21 cellular contexts compared by ENCODE assay signal in the genomic region with DNA sequence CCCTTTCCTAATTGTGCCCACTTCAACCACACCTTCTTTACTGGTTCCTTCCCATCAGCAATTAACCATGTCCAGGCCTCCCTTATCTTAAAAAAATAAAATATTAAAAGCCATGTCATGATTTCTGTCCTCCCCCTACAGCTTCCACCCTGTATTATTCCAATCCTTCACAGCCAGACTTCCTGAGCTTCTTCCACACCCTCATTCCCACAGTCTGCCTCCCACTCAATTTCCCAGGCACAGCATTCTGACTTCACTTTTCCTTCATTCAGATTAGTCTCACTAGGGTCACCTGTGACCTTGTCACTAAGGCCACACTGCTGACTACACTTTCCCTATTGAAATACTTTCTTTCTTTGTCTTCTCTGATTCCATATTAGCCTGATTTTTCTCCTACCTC.
DNase-seq lines count a peak whose midpoint lies in the region; ATAC-seq, FAIRE-seq and TF ChIP-seq lines count a peak whose summit lies in the region.
"Had no signal": no experiment of that assay in that cellular context is flagged by ENCODE, and none has a peak within 500 bp of the region (broad histone marks: within the 10 kb centered on the region; RNA-seq: fewer than 3 reads in every experiment).

No MANE protein-coding gene starts in this region.

- no peaks in the 10 kb centered on the region for H3K9me3 Mint-ChIP-seq in CD8-positive, alpha-beta T cell
- H3K9me3 Mint-ChIP-seq in H9 (no peaks in the 10 kb centered on the region), astrocyte (ENCODE audit: unreplicated experiment) (no peaks in the 10 kb centered on the region)
- H3K9me3 Mint-ChIP-seq: HFFc6 had no signal

- H3K14ac ChIP-seq in H9 (ENCODE audit: insufficient read depth, low read length), result no peak overlapping the region

- no peak overlapping the region for H4K8ac ChIP-seq in H9 (replicated peaks; ENCODE audit: insufficient read length, low read depth, low read length)

- H3K4me1 ChIP-seq in CD8-positive, alpha-beta T cell (ENCODE audit: insufficient read depth, low read length), result peaks cover 6% of the 10 kb centered on the region
- H3K4me1 ChIP-seq in H9 (ENCODE audit: insufficient read depth, low read length), result no peaks in the 10 kb centered on the region
- H3K4me1 ChIP-seq in astrocyte (ENCODE audit: insufficient read depth, low read length), result peaks cover 3% of the 10 kb centered on the region
- H3K4me1 ChIP-seq: SJSA1 had no signal

- H3K4me2 ChIP-seq in H9 (ENCODE audit: insufficient read depth, insufficient read length, low read length), result no peak overlapping the region
- no peak overlapping the region for H3K4me2 ChIP-seq in astrocyte (ENCODE audit: low read length)

- no peak overlapping the region for H2BK12ac ChIP-seq in H9 (ENCODE audit: insufficient read length, low read depth, low read length)

- no peak for TF ChIP-seq CTCF in CD8-positive, alpha-beta T cell (IDR thresholded peaks at IDR 0.05)
- TF ChIP-seq CTCF in H9 (conservative IDR thresholded peaks at IDR 0.05), result no peak
- no peak for TF ChIP-seq CTCF in astrocyte (IDR thresholded peaks at IDR 0.05; ENCODE audit: insufficient read depth, low read depth, low read length)

- H3K27ac ChIP-seq in CD8-positive, alpha-beta T cell (ENCODE audit: low read depth, low read length), result no peak overlapping the region
- H3K27ac ChIP-seq in H9 (ENCODE audit: insufficient read length, low read depth, low read length) (no peak overlapping the region), astrocyte (ENCODE audit: low read depth, low read length) (no peak overlapping the region)
- H3K27ac ChIP-seq: C4-2B, SJSA1 had no signal

- no peak overlapping the region for H3K4me3 ChIP-seq in CD8-positive, alpha-beta T cell (ENCODE audit: low read depth, low read length)
- H3K4me3 ChIP-seq in astrocyte (ENCODE audit: insufficient read depth, low read depth, low read length), result no peak overlapping the region
- H3K4me3 ChIP-seq: K562, MG63, SJSA1 had no signal

- peak overlapping the region; percentile 11 for H3K27ac Mint-ChIP-seq in CD8-positive, alpha-beta T cell
- H3K27ac Mint-ChIP-seq in H9, result peak overlapping the region in 2 of 3 experiments; percentile 0 to 29; a peak in 5 of 7 replicates
- no peak overlapping the region for H3K27ac Mint-ChIP-seq in astrocyte (ENCODE audit: unreplicated experiment)
- H3K27ac Mint-ChIP-seq: HFFc6 had no signal

- intact Hi-C loops in CD8-positive, alpha-beta T cell (cut with DNase I, micrococcal nuclease), result no loop called here

- DNase-seq in CD8-positive, alpha-beta T cell, result no peak
- DNase-seq in H9 (no peak), astrocyte (ENCODE audit: low read depth) (peak; percentile 22), left kidney (ENCODE audit: low read depth, low spot score) (peak; percentile 13), HuH-7 (ENCODE audit: low spot score) (no peak), iPS-NIHi11 (ENCODE audit: low spot score) (no peak), NCI-H446 (lab: John Stamatoyannopoulos, UW) (no peak)
- DNase-seq: DMS79; HFFc6; MG63; NCI-H1417 treated with DMSO at 0.1 percent for 48 hours; NCI-H187; NCI-H774; NK-92 treated with Interleukin-12 subunit alpha and Interleukin-12 subunit beta, amount 100 ng/mL, for 24 hours had no signal

- H2BK15ac ChIP-seq in H9 (ENCODE audit: low read depth, low read length), result no peak overlapping the region

- CTCF ChIA-PET in CD8-positive, alpha-beta T cell (lab: Charles Lee), result interaction anchor here (1.0 to 1.2 kb wide), 2 partner anchors 10 to 207 kb away, joined by 3 read pairs; no protein-coding TSS in a partner anchor

- H3K79me2 ChIP-seq in H9 (ENCODE audit: insufficient read depth, low read length) (no peaks in the 10 kb centered on the region), astrocyte (ENCODE audit: insufficient read depth, low read length) (no peaks in the 10 kb centered on the region)

- H4K5ac ChIP-seq in H9 (ENCODE audit: insufficient read length, low read depth, low read length), result no peak overlapping the region

- H2BK5ac ChIP-seq in H9 (ENCODE audit: insufficient read length, low read length), result no peak overlapping the region

- no peak overlapping the region for H3K23ac ChIP-seq in H9 (ENCODE audit: insufficient read length, low read depth, low read length)

- H2BK20ac ChIP-seq in H9 (ENCODE audit: low read depth, low read length, poor library complexity, severe bottlenecking), result no peak overlapping the region

- H3K27me3 ChIP-seq in CD8-positive, alpha-beta T cell (ENCODE audit: insufficient read depth, low read length), result no peaks in the 10 kb centered on the region
- H3K27me3 ChIP-seq in H9 (ENCODE audit: insufficient read depth, low read length) (no peaks in the 10 kb centered on the region), astrocyte (ENCODE audit: insufficient read depth, low read length) (no peaks in the 10 kb centered on the region)
- H3K27me3 ChIP-seq: MG63, SJSA1 had no signal

- H3K18ac ChIP-seq in H9 (ENCODE audit: insufficient read length, low read depth, low read length), result no peak overlapping the region

- POLR2A ChIA-PET in CD8-positive, alpha-beta T cell (lab: Charles Lee), result no interaction called here

- no peaks in the 10 kb centered on the region for H3K27me3 Mint-ChIP-seq in CD8-positive, alpha-beta T cell (ENCODE audit: low read depth)
- H3K27me3 Mint-ChIP-seq in H9 (ENCODE audit: low read depth) (no peaks in the 10 kb centered on the region), astrocyte (ENCODE audit: low read depth, unreplicated experiment) (no peaks in the 10 kb centered on the region)

- no peak overlapping the region for H4K91ac ChIP-seq in H9 (ENCODE audit: insufficient read length, low read depth, low read length)

- peaks cover 20% of the 10 kb centered on the region for H3K36me3 Mint-ChIP-seq in CD8-positive, alpha-beta T cell
- H3K36me3 Mint-ChIP-seq in H9 (ENCODE audit: insufficient read depth in 1 of 3, low read depth in 3 of 3) (no peaks in the 10 kb centered on the region), astrocyte (ENCODE audit: low read depth, unreplicated experiment) (peaks cover 8% of the 10 kb centered on the region)

- H3K4me1 Mint-ChIP-seq in CD8-positive, alpha-beta T cell (ENCODE audit: low read depth), result peaks cover 12% of the 10 kb centered on the region
- H3K4me1 Mint-ChIP-seq in H9 (peaks cover 11 to 16% of the 10 kb centered on the region in 2 experiments; a peak in 3 of 4 replicates), astrocyte (ENCODE audit: low read depth, unreplicated experiment) (peaks cover 9% of the 10 kb centered on the region)

- H2AFZ ChIP-seq in H9 (ENCODE audit: low read length), result no peak overlapping the region
- no peak overlapping the region for H2AFZ ChIP-seq in astrocyte (ENCODE audit: low read depth, low read length)

- no peaks in the 10 kb centered on the region for H3K36me3 ChIP-seq in CD8-positive, alpha-beta T cell (ENCODE audit: insufficient read depth, low read length)
- no peaks in the 10 kb centered on the region for H3K36me3 ChIP-seq in astrocyte (ENCODE audit: insufficient read depth, low read length)
- H3K36me3 ChIP-seq: MG63, SJSA1 had no signal

- H2AK5ac ChIP-seq in H9 (ENCODE audit: insufficient read length, low read length), result no peak overlapping the region

- H3K79me1 ChIP-seq in H9 (ENCODE audit: insufficient read depth, low read depth, low read length, poor library complexity, severe bottlenecking), result no peaks in the 10 kb centered on the region

- H3K56ac ChIP-seq in H9 (ENCODE audit: insufficient read length, low read depth, low read length), result no peak overlapping the region

- ATAC-seq in CD8-positive, alpha-beta T cell, result no peak
- no peak for ATAC-seq in HG02571 (IDR thresholded peaks at IDR 0.05; ENCODE audit: unreplicated experiment)
- ATAC-seq: K562 had no signal

- no peaks in the 10 kb centered on the region for H3K9me3 ChIP-seq in CD8-positive, alpha-beta T cell (ENCODE audit: low read length)
- H3K9me3 ChIP-seq in H9 (ENCODE audit: control insufficient read depth, low read depth, low read length) (no peaks in the 10 kb centered on the region), astrocyte (ENCODE audit: insufficient read depth, low read depth, low read length) (no peaks in the 10 kb centered on the region)
- H3K9me3 ChIP-seq: MG63, SJSA1 had no signal

- no peak overlapping the region for H3K9ac ChIP-seq in H9 (ENCODE audit: extremely low read depth, insufficient read length, low read length)
- H3K9ac ChIP-seq in astrocyte (ENCODE audit: low read length), result no peak overlapping the region

- H3K23me2 ChIP-seq in H9 (ENCODE audit: insufficient read length, low read depth, low read length, poor library complexity, severe bottlenecking), result no peaks in the 10 kb centered on the region

- no peak overlapping the region for H3K4ac ChIP-seq in H9 (ENCODE audit: low read depth, low read length)

- no peak overlapping the region for H2BK120ac ChIP-seq in H9 (ENCODE audit: low read depth, low read length, poor library complexity, severe bottlenecking)

- H3T11ph ChIP-seq in H9 (ENCODE audit: low read length), result no peak overlapping the region

- no peak for FAIRE-seq in astrocyte (lab: Jason Lieb, UNC)
- FAIRE-seq: A204.1, H54, K562, RCC 7860 had no signal

- H4K20me1 ChIP-seq in H9 (ENCODE audit: control insufficient read depth, insufficient read depth, insufficient read length) (no peaks in the 10 kb centered on the region), astrocyte (ENCODE audit: insufficient read depth, low read length) (peaks cover 10% of the 10 kb centered on the region)

- no peak overlapping the region for H3K4me3 Mint-ChIP-seq in CD8-positive, alpha-beta T cell
- H3K4me3 Mint-ChIP-seq in H9, result no peak overlapping the region; a peak in 1 of 5 replicates
- no peak overlapping the region for H3K4me3 Mint-ChIP-seq in astrocyte (ENCODE audit: unreplicated experiment)
- H3K4me3 Mint-ChIP-seq: HFFc6 had no signal

Comparison
In these comparisons a context has a peak if more than half of its experiments do, and no peak if none do; other contexts are left out.
1. DNase-seq: peak in astrocyte (single experiment) and left kidney (single experiment); none in CD8-positive, alpha-beta T cell (0 of 7), H9 (single experiment), HuH-7 (single experiment), iPS-NIHi11 (single experiment) and NCI-H446 (0 of 2).